In genomic region chr7:43584200-43584586, GRCh38 we compare ENCODE assay signal across 8 cellular contexts. TPM values are rescaled to one million over a fixed set of nuclear protein-coding genes. Genes with fewer than 3 reads are reported as not detected.
DNase-seq lines count a peak whose midpoint lies in the region; ATAC-seq and TF ChIP-seq lines count a peak whose summit lies in the region.

No MANE protein-coding gene starts in this region.

- H3K36me3 ChIP-seq in lower lobe of right lung (no peaks in the 10 kb centered on the region), thoracic aorta (no peaks in the 10 kb centered on the region)

- peak overlapping the region; percentile 100 for H3K4me3 Mint-ChIP-seq in HFFc6

- no peak for TF ChIP-seq CTCF in HFFc6 (IDR thresholded peaks at IDR 0.05)
- TF ChIP-seq CTCF in coronary artery (IDR thresholded peaks at IDR 0.05): no peak
- no peak for TF ChIP-seq CTCF in lower lobe of right lung (IDR thresholded peaks at IDR 0.05)
- no peak for TF ChIP-seq CTCF in thoracic aorta (IDR thresholded peaks at IDR 0.05)

- in situ Hi-C loops in ACHN (cut with HindIII; ENCODE audit: low pct_ligation_motif_present, low pct_unique_long_range_greater_than_20kb, low sequenced_read_pairs): loop anchor here (25.0 kb wide), 2 partner anchors 128 to 253 kb away; no protein-coding TSS in a partner anchor

- peak in 1 of 2 donors; percentile 35 for ATAC-seq in lower lobe of right lung
- peak; percentile 45 for ATAC-seq in thoracic aorta (ENCODE audit: insufficient number of reproducible peaks, low FRiP score, low read depth)

- peaks cover 9% of the 10 kb centered on the region for H3K27me3 Mint-ChIP-seq in HFFc6 (ENCODE audit: insufficient read depth)

- H3K4me1 ChIP-seq in lower lobe of right lung (peaks cover 20% of the 10 kb centered on the region), thoracic aorta (ENCODE audit: control insufficient read depth in 1 of 2, low read depth in 2 of 2) (peaks cover 23 to 50% of the 10 kb centered on the region in 2 donors)

- H3K9me3 ChIP-seq in lower lobe of right lung (no peaks in the 10 kb centered on the region), thoracic aorta (no peaks in the 10 kb centered on the region)

- peaks cover 59% of the 10 kb centered on the region for H3K4me1 Mint-ChIP-seq in HFFc6 (ENCODE audit: low read depth)

- H3K27ac Mint-ChIP-seq in HFFc6: peak overlapping the region; percentile 100

- H3K9me3 Mint-ChIP-seq in HFFc6: no peaks in the 10 kb centered on the region

- intact Hi-C loops in lower lobe of right lung (cut with DNase I): loop anchor here (5.0 kb wide), 1 partner anchor 118 kb away; no protein-coding TSS in a partner anchor

- peak overlapping the region; percentile 92 to 98 for H3K27ac ChIP-seq in coronary artery
- peak overlapping the region; percentile 94 for H3K27ac ChIP-seq in lower lobe of right lung
- H3K27ac ChIP-seq in thoracic aorta: peak overlapping the region; percentile 97 to 98

- H3K4me3 ChIP-seq in coronary artery: peak overlapping the region; percentile 99
- peak overlapping the region; percentile 93 for H3K4me3 ChIP-seq in lower lobe of right lung
- H3K4me3 ChIP-seq in thoracic aorta: peak overlapping the region; percentile 96

- peaks cover 17% of the 10 kb centered on the region for H3K36me3 Mint-ChIP-seq in HFFc6 (ENCODE audit: low read depth)

- no peaks in the 10 kb centered on the region for H3K27me3 ChIP-seq in lower lobe of right lung (ENCODE audit: low read depth)
- H3K27me3 ChIP-seq in thoracic aorta (replicated peaks; ENCODE audit: insufficient read depth): no peaks in the 10 kb centered on the region

- peak; percentile 85 for DNase-seq in ACHN
- DNase-seq in HFFc6: peak; percentile 62
- peak; percentile 27 for DNase-seq in T follicular helper cell (ENCODE audit: low read depth)
- no peak for DNase-seq in coronary artery (ENCODE audit: low spot score)
- no peak for DNase-seq in lower lobe of right lung
- no peak for DNase-seq in thoracic aorta (ENCODE audit: low spot score)
- DNase-seq in NCI-H510A treated with DMSO at 0.1 percent for 48 hours (lab: John Stamatoyannopoulos, UW): no peak
- no peak for DNase-seq in NCI-H524 treated with DMSO at 0.1 percent for 48 hours (lab: John Stamatoyannopoulos, UW)

RNA-seq across cellular contexts. Expression of gene STK17A, which starts 1.3 kb away (rescaled TPM):
- total RNA-seq in HFFc6 (2021; fragmentation: NEBNext Ultra II Directional; extraction: Animal tissue kit (Norgen Biotek cat#: 25700)): 10 to 100 TPM; 59.0 to 79.2 (median 62.8) TPM
- total RNA-seq in lower lobe of right lung (27.1 TPM), thoracic aorta (10 to 100 TPM; 42.4 to 55.5 TPM)

Comparison
In these comparisons a context has a peak if more than half of its experiments do, and no peak if none do; other contexts are left out.
1. DNase-seq: peak in ACHN (single experiment), HFFc6 (single experiment) and T follicular helper cell (single experiment); none in coronary artery (single experiment), lower lobe of right lung (single experiment), thoracic aorta (single experiment), NCI-H510A treated with DMSO at 0.1 percent for 48 hours (single experiment) and NCI-H524 treated with DMSO at 0.1 percent for 48 hours (single experiment).
2. Peak in every context shown above with its lines, with median percentiles within 50 percentile points of each other: H3K27ac ChIP-seq and H3K4me3 ChIP-seq.